ENCODE assay signal across 8 cellular contexts in genomic region chr5:168409601-168410458, GRCh38.
DNase-seq lines count a peak whose midpoint lies in the region; ATAC-seq and TF ChIP-seq lines count a peak whose summit lies in the region.

No MANE protein-coding gene starts in this region.

- intact Hi-C loops in Right ventricle myocardium superior (cut with DNase I), result no loop called here
- intact Hi-C loops in cardiac septum (cut with DNase I), result no loop called here

- H3K4me3 ChIP-seq in brain microvascular endothelial cell (ENCODE audit: low read depth, low read length), result peak overlapping the region; percentile 10
- H3K4me3 ChIP-seq in skin epidermis, result no peak overlapping the region

- H3K27ac ChIP-seq in brain microvascular endothelial cell (peak overlapping the region; percentile 37), skin epidermis (peak overlapping the region in 14 of 21 experiments; percentile 22 to 73 (median 60))

- no peaks in the 10 kb centered on the region for H3K27me3 ChIP-seq in brain microvascular endothelial cell (replicated peaks)

- peak; percentile 9 for ATAC-seq in Right ventricle myocardium superior (ENCODE audit: poor library complexity)
- ATAC-seq in HG03521 (IDR thresholded peaks at IDR 0.05; ENCODE audit: unreplicated experiment), result no peak

- no peaks in the 10 kb centered on the region for H3K36me3 ChIP-seq in brain microvascular endothelial cell (replicated peaks)

- in situ Hi-C loops in brain microvascular endothelial cell (cut with HindIII; ENCODE audit: low pct_ligation_motif_present, low sequenced_read_pairs), result no loop called here

- DNase-seq in Right ventricle myocardium superior, result no peak
- DNase-seq in cardiac septum (ENCODE audit: low spot score), result no peak
- peak; percentile 33 for DNase-seq in OCI-M1 (lab: John Stamatoyannopoulos, UW)
- DNase-seq in brain microvascular endothelial cell, result peak; percentile 71
- no peak for DNase-seq in DMS 273 treated with DMSO at 0.1 percent for 48 hours (lab: John Stamatoyannopoulos, UW)
- no peak for DNase-seq in GM19238 (ENCODE audit: insufficient read length, low spot score)

- TF ChIP-seq CTCF in brain microvascular endothelial cell (IDR thresholded peaks at IDR 0.05; ENCODE audit: low read depth, low read length, missing control alignments), result no peak

Comparison
In these comparisons a context has a peak if more than half of its experiments do, and no peak if none do; other contexts are left out.
1. DNase-seq: peak in OCI-M1 (single experiment) and brain microvascular endothelial cell (single experiment); none in Right ventricle myocardium superior (single experiment), cardiac septum (single experiment), DMS 273 treated with DMSO at 0.1 percent for 48 hours (single experiment) and GM19238 (single experiment).